Comparison of ENCODE assay signal across 10 cellular contexts in genomic region chr1:151984313-151984956, GRCh38. TPM values are rescaled to one million over a fixed set of nuclear protein-coding genes. Genes with fewer than 3 reads are reported as not detected.
DNase-seq lines count a peak whose midpoint lies in the region; ATAC-seq, FAIRE-seq and TF ChIP-seq lines count a peak whose summit lies in the region.
"Had no signal": no experiment of that assay in that cellular context is flagged by ENCODE, and none has a peak within 500 bp of the region (broad histone marks: within the 10 kb centered on the region; RNA-seq: fewer than 3 reads in every experiment).

No MANE protein-coding gene starts in this region.

- peak overlapping the region in 9 of 11 experiments; percentile 19 to 71 (median 56); a peak in 17 of 22 replicates for H3K27ac ChIP-seq in BLaER1 treated with 17β-estradiol and CSF1 and Interleukin-3, amounts not matched to agents 10 nM and 100 nM
- H3K27ac ChIP-seq: adrenal gland had no signal

- peak; percentile 23 for FAIRE-seq in GM19239 (lab: Jason Lieb, UNC)

- H3K9ac ChIP-seq in BLaER1 treated with 17β-estradiol and CSF1 and Interleukin-3, amounts not matched to agents 10 nM and 100 nM: peak overlapping the region in 8 of 11 experiments; percentile 0 to 54 (median 13); a peak in 8 of 22 replicates

- peak overlapping the region; percentile 57 for H3K4me3 Mint-ChIP-seq in activated CD8-positive, alpha-beta T cell treated with anti-CD3 and anti-CD28 coated beads for 36 hours

- peaks cover 0 to 61% (median 0%) of the 10 kb centered on the region in 11 experiments; a peak in 5 of 22 replicates for H4K20me1 ChIP-seq in BLaER1 treated with 17β-estradiol and CSF1 and Interleukin-3, amounts not matched to agents 10 nM and 100 nM

- DNase-seq in GM19239 (ENCODE audit: insufficient read length, low spot score): no peak
- DNase-seq in activated CD8-positive, alpha-beta T cell treated with anti-CD3 and anti-CD28 coated beads for 36 hours: peak; percentile 79
- DNase-seq in mesenteric fat pad (ENCODE audit: low spot score): no peak
- no peak for DNase-seq in left ventricle myocardium superior
- DNase-seq in activated CD8-positive, alpha-beta memory T cell treated with anti-CD3 and anti-CD28 coated beads for 24 hours: no peak
- DNase-seq in 8988T: no peak
- DNase-seq: adrenal gland, NCI-H1092 treated with DMSO at 0.1 percent for 48 hours had no signal

- H3K27me3 Mint-ChIP-seq in activated CD8-positive, alpha-beta T cell treated with anti-CD3 and anti-CD28 coated beads for 36 hours: no peaks in the 10 kb centered on the region

- no peaks in the 10 kb centered on the region for H3K9me3 Mint-ChIP-seq in activated CD8-positive, alpha-beta T cell treated with anti-CD3 and anti-CD28 coated beads for 36 hours

- ATAC-seq in HG03432 (IDR thresholded peaks at IDR 0.05; ENCODE audit: unreplicated experiment): peak; percentile 90
- ATAC-seq in activated CD8-positive, alpha-beta T cell treated with anti-CD3 and anti-CD28 coated beads for 36 hours: peak; percentile 91
- no peak for ATAC-seq in left ventricle myocardium superior

- no peak for TF ChIP-seq CTCF in activated CD8-positive, alpha-beta T cell treated with anti-CD3 and anti-CD28 coated beads for 36 hours (IDR thresholded peaks at IDR 0.05)

- peaks cover 60 to 88% (median 70%) of the 10 kb centered on the region in 10 experiments for H3K4me1 ChIP-seq in BLaER1 treated with 17β-estradiol and CSF1 and Interleukin-3, amounts not matched to agents 10 nM and 100 nM

- peak overlapping the region; percentile 63 to 97 (median 77) for H3K4me2 ChIP-seq in BLaER1 treated with 17β-estradiol and CSF1 and Interleukin-3, amounts not matched to agents 10 nM and 100 nM

- no peaks in the 10 kb centered on the region for H3K27me3 ChIP-seq in BLaER1 treated with 17β-estradiol and CSF1 and Interleukin-3, amounts not matched to agents 10 nM and 100 nM
- H3K27me3 ChIP-seq: adrenal gland had no signal

- peaks cover 70% of the 10 kb centered on the region for H3K36me3 Mint-ChIP-seq in activated CD8-positive, alpha-beta T cell treated with anti-CD3 and anti-CD28 coated beads for 36 hours (ENCODE audit: low read depth)

- CTCF ChIA-PET in activated CD8-positive, alpha-beta T cell treated with anti-CD3 and anti-CD28 coated beads for 36 hours (lab: Charles Lee): interaction anchor here (0.7 to 15.6 kb wide), 7 partner anchors 15 to 51 kb away, joined by 3 to 191 read pairs (median 4); no protein-coding TSS in a partner anchor

- POLR2A ChIA-PET in activated CD8-positive, alpha-beta T cell treated with anti-CD3 and anti-CD28 coated beads for 36 hours (lab: Charles Lee): interaction anchor here (2.5 kb wide), 1 partner anchor 8 kb away, joined by 7 read pairs; the partner anchor contains the start of gene S100A10

- intact Hi-C loops in activated CD8-positive, alpha-beta T cell treated with anti-CD3 and anti-CD28 coated beads for 36 hours (cut with micrococcal nuclease): no loop called here
- intact Hi-C loops in left ventricle myocardium superior (cut with micrococcal nuclease): no loop called here

- H3K9me3 ChIP-seq in BLaER1 treated with 17β-estradiol and CSF1 and Interleukin-3, amounts not matched to agents 10 nM and 100 nM (replicated peaks in 1 of 11): no peaks in the 10 kb centered on the region
- H3K9me3 ChIP-seq: adrenal gland had no signal

- peaks cover 58% of the 10 kb centered on the region for H3K4me1 Mint-ChIP-seq in activated CD8-positive, alpha-beta T cell treated with anti-CD3 and anti-CD28 coated beads for 36 hours (ENCODE audit: low read depth)

- peak overlapping the region in 4 of 10 experiments; percentile 0 to 32 (median 14); a peak in 3 of 20 replicates for H3K4me3 ChIP-seq in BLaER1 treated with 17β-estradiol and CSF1 and Interleukin-3, amounts not matched to agents 10 nM and 100 nM
- H3K4me3 ChIP-seq: adrenal gland had no signal

- peaks cover 0 to 61% (median 38%) of the 10 kb centered on the region in 11 experiments; a peak in 18 of 22 replicates for H3K36me3 ChIP-seq in BLaER1 treated with 17β-estradiol and CSF1 and Interleukin-3, amounts not matched to agents 10 nM and 100 nM

- H3K27ac Mint-ChIP-seq in activated CD8-positive, alpha-beta T cell treated with anti-CD3 and anti-CD28 coated beads for 36 hours: peak overlapping the region; percentile 90

RNA-seq across cellular contexts. Expression of gene S100A10, which starts 9.2 kb away (rescaled TPM):
- total RNA-seq in activated CD8-positive, alpha-beta T cell treated with anti-CD3 and anti-CD28 coated beads for 36 hours: 100 to 1,000 TPM; 208 to 220 TPM
- total RNA-seq in mesenteric fat pad (650 TPM), left ventricle myocardium superior (201 TPM)

RNA-seq across cellular contexts. Expression of gene S100A11, which starts 52.4 kb away (rescaled TPM):
- 100 to 1,000 TPM; 131 to 144 TPM for total RNA-seq in activated CD8-positive, alpha-beta T cell treated with anti-CD3 and anti-CD28 coated beads for 36 hours
- 750 TPM for total RNA-seq in mesenteric fat pad
- total RNA-seq in left ventricle myocardium superior: 65.8 TPM
